In the genomic region with DNA sequence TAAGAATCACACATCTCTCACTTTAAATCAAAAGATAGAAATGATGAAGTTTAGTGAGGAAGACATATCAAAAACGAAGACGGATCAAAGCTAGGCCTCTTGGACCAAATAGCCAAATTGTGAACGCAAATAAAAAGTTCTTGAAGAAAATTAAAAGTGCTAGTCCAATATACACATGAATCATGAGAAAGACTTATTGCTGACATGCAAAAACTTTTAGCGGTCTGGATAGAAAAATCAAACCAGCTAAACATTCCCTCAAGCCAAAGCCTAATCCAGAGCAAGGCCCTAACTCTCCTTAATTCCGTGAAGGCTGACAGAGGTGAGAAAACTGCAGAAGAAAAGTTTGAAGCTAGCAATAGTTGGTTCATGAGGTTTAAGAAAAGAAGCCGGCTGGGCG, we compare ENCODE assay signal across 23 cellular contexts.
DNase-seq lines count a peak whose midpoint lies in the region; ATAC-seq, FAIRE-seq and TF ChIP-seq lines count a peak whose summit lies in the region.
"Had no signal": no experiment of that assay in that cellular context is flagged by ENCODE, and none has a peak within 500 bp of the region (broad histone marks: within the 10 kb centered on the region; RNA-seq: fewer than 3 reads in every experiment).

No MANE protein-coding gene starts in this region.

- peaks cover 6% of the 10 kb centered on the region for H3K27me3 Mint-ChIP-seq in activated T-helper 1 cell treated with anti-CD3 and anti-CD28 coated beads, Interleukin-12 subunit alpha, Interleukin-12 subunit beta, Interleukin-2, Interleukin-4 antibody, amounts not matched to agents 30 ng/mL and 10 ng/mL and 1 ng/mL, durations not matched to agents 14 hours and 24 hours and 36 hours (ENCODE audit: insufficient read depth)
- H3K27me3 Mint-ChIP-seq: B cell; CD4-positive, alpha-beta T cell had no signal

- H3K9me3 ChIP-seq in HepG2 (ENCODE audit: low read length), result no peaks in the 10 kb centered on the region
- H3K9me3 ChIP-seq in right lobe of liver, result no peaks in the 10 kb centered on the region
- no peaks in the 10 kb centered on the region for H3K9me3 ChIP-seq in IMR-90 (ENCODE audit: control insufficient read depth, insufficient read depth, low read length)
- H3K9me3 ChIP-seq in K562 (replicated peaks; ENCODE audit: control insufficient read depth, insufficient read depth, low read depth, low read length), result no peaks in the 10 kb centered on the region
- H3K9me3 ChIP-seq: Caco-2 had no signal

- in situ Hi-C loops in HepG2 (cut with HindIII; ENCODE audit: extremely low pct_ligation_motif_present, low pct_unique_long_range_greater_than_20kb) (no loop called here), IMR-90 (cut with MboI; ENCODE audit: low sequenced_read_pairs) (no loop called here), K562 (cut with MboI) (no loop called here)

- no peak for TF ChIP-seq RAD21 in HepG2 (CRISPR knock-in tag; IDR thresholded peaks at IDR 0.05)
- no peak for TF ChIP-seq RAD21 in IMR-90 (IDR thresholded peaks at IDR 0.05; ENCODE audit: low read length)
- TF ChIP-seq RAD21 in K562 (CRISPR knock-in tag; conservative IDR thresholded peaks at IDR 0.05 in 1 of 2, IDR thresholded peaks at IDR 0.05 in 1 of 2), result no peak

- no peaks in the 10 kb centered on the region for H3K79me1 ChIP-seq in IMR-90 (ENCODE audit: low read depth in 1 of 2, low read length in 2 of 2)

- no peak overlapping the region for H3K18ac ChIP-seq in IMR-90 (ENCODE audit: low read depth, low read length)

- no peak overlapping the region for H2BK20ac ChIP-seq in IMR-90 (ENCODE audit: low read depth, low read length)

- no peaks in the 10 kb centered on the region for H3K4me1 Mint-ChIP-seq in activated T-helper 1 cell treated with anti-CD3 and anti-CD28 coated beads, Interleukin-12 subunit alpha, Interleukin-12 subunit beta, Interleukin-2, Interleukin-4 antibody, amounts not matched to agents 30 ng/mL and 10 ng/mL and 1 ng/mL, durations not matched to agents 14 hours and 24 hours and 36 hours (ENCODE audit: low read depth)
- H3K4me1 Mint-ChIP-seq: B cell had no signal

- no peak overlapping the region for H2BK120ac ChIP-seq in IMR-90 (ENCODE audit: low read depth, low read length)

- H3K4me3 Mint-ChIP-seq in activated T-helper 1 cell treated with anti-CD3 and anti-CD28 coated beads, Interleukin-12 subunit alpha, Interleukin-12 subunit beta, Interleukin-2, Interleukin-4 antibody, amounts not matched to agents 30 ng/mL and 10 ng/mL and 1 ng/mL, durations not matched to agents 14 hours and 24 hours and 36 hours, result no peak overlapping the region
- H3K4me3 Mint-ChIP-seq: B cell; CD4-positive, alpha-beta T cell; CD8-positive, alpha-beta T cell had no signal

- intact Hi-C loops in HepG2 (cut with micrococcal nuclease; ENCODE audit: unreplicated experiment), result no loop called here
- intact Hi-C loops in right lobe of liver (cut with DNase I), result no loop called here
- intact Hi-C loops in IMR-90 (cut with micrococcal nuclease), result no loop called here
- intact Hi-C loops in K562 (cut with micrococcal nuclease), result no loop called here
- intact Hi-C loops in activated T-helper 1 cell treated with anti-CD3 and anti-CD28 coated beads, Interleukin-12 subunit alpha, Interleukin-12 subunit beta, Interleukin-2, Interleukin-4 antibody, amounts not matched to agents 30 ng/mL and 10 ng/mL and 1 ng/mL, durations not matched to agents 14 hours and 24 hours and 36 hours (cut with micrococcal nuclease), result loop anchor here (10.0 kb wide), 1 partner anchor 111 kb away; no protein-coding TSS in a partner anchor

- no peak overlapping the region for H2AK5ac ChIP-seq in IMR-90 (ENCODE audit: low read depth, low read length)

- no peak overlapping the region for H3K27ac Mint-ChIP-seq in activated T-helper 1 cell treated with anti-CD3 and anti-CD28 coated beads, Interleukin-12 subunit alpha, Interleukin-12 subunit beta, Interleukin-2, Interleukin-4 antibody, amounts not matched to agents 30 ng/mL and 10 ng/mL and 1 ng/mL, durations not matched to agents 14 hours and 24 hours and 36 hours
- H3K27ac Mint-ChIP-seq: B cell; CD4-positive, alpha-beta T cell; CD8-positive, alpha-beta T cell had no signal

- no peak overlapping the region for H3K27ac ChIP-seq in HepG2 (ENCODE audit: extremely low read length, insufficient read depth, low read length)
- H3K27ac ChIP-seq in right lobe of liver, result no peak overlapping the region
- no peak overlapping the region for H3K27ac ChIP-seq in IMR-90 (ENCODE audit: insufficient read depth, low read length)
- H3K27ac ChIP-seq in K562 (ENCODE audit: extremely low read depth, low read depth, low read length), result no peak overlapping the region
- H3K27ac ChIP-seq: BLaER1 treated with 17β-estradiol and CSF1 and Interleukin-3, amounts not matched to agents 10 nM and 100 nM; C4-2B had no signal

- H3K27me3 ChIP-seq in HepG2 (ENCODE audit: control insufficient read depth in 1 of 2, insufficient read depth in 2 of 2, low read length in 2 of 2) (0 out of 5 replicates have a peak, but pooled peaks cover 0 to 10% of the 10 kb centered on the region in 2 experiments), right lobe of liver (no peaks in the 10 kb centered on the region), IMR-90 (ENCODE audit: control insufficient read depth, insufficient read depth, low read length) (no peaks in the 10 kb centered on the region), K562 (ENCODE audit: control insufficient read depth in 2 of 2, insufficient read depth in 2 of 2, low read length in 2 of 2) (peaks cover 3 to 10% of the 10 kb centered on the region in 2 experiments; a peak in 3 of 5 replicates)
- H3K27me3 ChIP-seq: BLaER1 treated with 17β-estradiol and CSF1 and Interleukin-3, amounts not matched to agents 10 nM and 100 nM had no signal

- no peak overlapping the region for H2BK15ac ChIP-seq in IMR-90 (ENCODE audit: low read depth, low read length)

- H2BK5ac ChIP-seq in IMR-90 (ENCODE audit: low read depth, low read length, poor library complexity, severe bottlenecking), result no peak overlapping the region

- H3K36me3 Mint-ChIP-seq in activated T-helper 1 cell treated with anti-CD3 and anti-CD28 coated beads, Interleukin-12 subunit alpha, Interleukin-12 subunit beta, Interleukin-2, Interleukin-4 antibody, amounts not matched to agents 30 ng/mL and 10 ng/mL and 1 ng/mL, durations not matched to agents 14 hours and 24 hours and 36 hours (ENCODE audit: low read depth), result no peaks in the 10 kb centered on the region
- H3K36me3 Mint-ChIP-seq: CD8-positive, alpha-beta T cell had no signal

- no peak for TF ChIP-seq CTCF in HepG2 (CRISPR knock-in tag; IDR thresholded peaks at IDR 0.05)
- no peak for TF ChIP-seq CTCF in right lobe of liver (IDR thresholded peaks at IDR 0.05)
- no peak for TF ChIP-seq CTCF in IMR-90 (conservative IDR thresholded peaks at IDR 0.05; ENCODE audit: low read depth, low read length)
- TF ChIP-seq CTCF in K562 (IDR thresholded peaks at IDR 0.05 in 2 of 3, conservative IDR thresholded peaks at IDR 0.05 in 1 of 3; ENCODE audit: insufficient read depth in 2 of 3, low read depth in 1 of 3, low read length in 3 of 3), result no peak

- H4K5ac ChIP-seq in IMR-90 (ENCODE audit: low read depth, low read length), result no peak overlapping the region

- no peak overlapping the region for H4K91ac ChIP-seq in IMR-90 (ENCODE audit: insufficient read depth, low read depth, low read length)

- no peaks in the 10 kb centered on the region for H3K9me1 ChIP-seq in IMR-90 (ENCODE audit: insufficient read depth, low read length)
- no peaks in the 10 kb centered on the region for H3K9me1 ChIP-seq in K562 (ENCODE audit: control insufficient read depth, insufficient read depth, low read length)

- WGBS in HepG2 (ENCODE audit: low lambda C conversion rate), result 61% methylated on average over 7 of the region's 7 CpGs
- WGBS in right lobe of liver (ENCODE audit: insufficient coverage, low coverage, low lambda C conversion rate, missing lambda C conversion rate), result 82% methylated on average over 6 of the region's 7 CpGs
- WGBS in IMR-90 (ENCODE audit: extremely low coverage in 2 of 2, insufficient read length in 1 of 2), 2 experiments, result no CpG with 5 or more reads among the region's 7 CpGs
- 2% methylated on average over 7 of the region's 7 CpGs for WGBS in K562 (ENCODE audit: insufficient coverage, low coverage, missing lambda C conversion rate)

- DNase-seq in HepG2 (ENCODE audit: low spot score), result no peak
- no peak for DNase-seq in right lobe of liver
- no peak for DNase-seq in IMR-90
- no peak for DNase-seq in K562 (ENCODE audit: extremely low read depth in 1 of 4, low spot score in 3 of 4)
- no peak for DNase-seq in activated T-helper 1 cell treated with anti-CD3 and anti-CD28 coated beads, Interleukin-12 subunit alpha, Interleukin-12 subunit beta, Interleukin-2, Interleukin-4 antibody, amounts not matched to agents 30 ng/mL and 10 ng/mL and 1 ng/mL, durations not matched to agents 14 hours and 24 hours and 36 hours (ENCODE audit: low spot score)
- DNase-seq in anterior cingulate cortex (lab: John Stamatoyannopoulos, UW), result no peak
- DNase-seq in NCI-H524 (lab: John Stamatoyannopoulos, UW), result no peak
- DNase-seq: 8988T; AML-193; Caco-2; Calu3; CD4-positive, alpha-beta T cell; CD8-positive, alpha-beta T cell; DMS79 treated with DMSO at 0.1 percent for 48 hours; GF-D8 had no signal

- no peak overlapping the region for H4K8ac ChIP-seq in IMR-90 (ENCODE audit: low read depth in 2 of 2, low read length in 2 of 2)

- dilution Hi-C loops in IMR-90 (cut with HindIII; ENCODE audit: low sequenced_read_pairs, unreplicated experiment), result no loop called here

- no peak for TF ChIP-seq POLR2A in HepG2 (IDR thresholded peaks at IDR 0.05; ENCODE audit: insufficient read depth in 1 of 2, low read depth in 2 of 2, low read length in 2 of 2)
- no peak for TF ChIP-seq POLR2A in right lobe of liver (IDR thresholded peaks at IDR 0.05)
- no peak for TF ChIP-seq POLR2A in IMR-90 (IDR thresholded peaks at IDR 0.05; ENCODE audit: low read depth, low read length)
- TF ChIP-seq POLR2A in K562 (conservative IDR thresholded peaks at IDR 0.05), result no peak

- ATAC-seq in HepG2 (no peak), right lobe of liver (no peak), IMR-90 (ENCODE audit: low read depth) (no peak), K562 (no peak)
- ATAC-seq: CD8-positive, alpha-beta T cell had no signal

- H2AFZ ChIP-seq in HepG2 (ENCODE audit: low read length) (no peak overlapping the region), IMR-90 (replicated peaks; ENCODE audit: low read length, poor library complexity) (no peak overlapping the region), K562 (ENCODE audit: low read depth, low read length) (no peak overlapping the region)

- H3K4ac ChIP-seq in IMR-90 (ENCODE audit: low read depth, low read length), result no peak overlapping the region

- no peak for TF ChIP-seq EP300 in HepG2 (IDR thresholded peaks at IDR 0.05; ENCODE audit: low read depth in 2 of 2, low read length in 2 of 2)
- no peak for TF ChIP-seq EP300 in HepG2 (CRISPR knock-in tag; IDR thresholded peaks at IDR 0.05; ENCODE audit: borderline replicate concordance)
- TF ChIP-seq EP300 in K562 (IDR thresholded peaks at IDR 0.05; ENCODE audit: low read length), result no peak

- H3K23ac ChIP-seq in IMR-90 (ENCODE audit: low read depth, low read length), result no peak overlapping the region

- H3K36me3 ChIP-seq in HepG2 (replicated peaks in 1 of 2; ENCODE audit: control insufficient read depth in 1 of 2, insufficient read depth in 2 of 2, low read length in 2 of 2) (no peaks in the 10 kb centered on the region), right lobe of liver (no peaks in the 10 kb centered on the region), IMR-90 (ENCODE audit: control insufficient read depth, insufficient read depth, low read length) (no peaks in the 10 kb centered on the region), K562 (ENCODE audit: control insufficient read depth, insufficient read depth, low read length) (no peaks in the 10 kb centered on the region)
- H3K36me3 ChIP-seq: BLaER1 treated with 17β-estradiol and CSF1 and Interleukin-3, amounts not matched to agents 10 nM and 100 nM had no signal

- H3K79me2 ChIP-seq in HepG2 (ENCODE audit: insufficient read depth, low read length) (no peaks in the 10 kb centered on the region), K562 (ENCODE audit: control insufficient read depth, insufficient read depth, low read length) (no peaks in the 10 kb centered on the region)

- H3K4me3 ChIP-seq in HepG2 (replicated peaks in 1 of 3; ENCODE audit: insufficient read depth in 1 of 3, low read depth in 2 of 3, low read length in 3 of 3) (no peak overlapping the region), right lobe of liver (no peak overlapping the region), IMR-90 (ENCODE audit: insufficient read depth, low read depth, low read length) (no peak overlapping the region), K562 (no peak overlapping the region)
- H3K4me3 ChIP-seq: BLaER1 treated with 17β-estradiol and CSF1 and Interleukin-3, amounts not matched to agents 10 nM and 100 nM had no signal

- H3K9ac ChIP-seq in HepG2 (ENCODE audit: insufficient read depth, low read depth, low read length) (no peak overlapping the region), IMR-90 (ENCODE audit: low read depth, low read length) (no peak overlapping the region), K562 (ENCODE audit: insufficient read depth in 1 of 2, low read depth in 2 of 2, low read length in 2 of 2) (no peak overlapping the region)
- H3K9ac ChIP-seq: BLaER1 treated with 17β-estradiol and CSF1 and Interleukin-3, amounts not matched to agents 10 nM and 100 nM had no signal

- no peaks in the 10 kb centered on the region for H3K4me1 ChIP-seq in HepG2 (ENCODE audit: insufficient read depth, low read length)
- H3K4me1 ChIP-seq in right lobe of liver, result no peaks in the 10 kb centered on the region
- H3K4me1 ChIP-seq in IMR-90 (ENCODE audit: control insufficient read depth, insufficient read depth, low read length), result no peaks in the 10 kb centered on the region
- H3K4me1 ChIP-seq in K562 (replicated peaks in 1 of 2; ENCODE audit: control insufficient read depth in 2 of 2, insufficient read depth in 2 of 2, low read length in 2 of 2), result 0 out of 5 replicates have a peak, but pooled peaks cover 0 to 2% of the 10 kb centered on the region in 2 experiments
- H3K4me1 ChIP-seq: BLaER1 treated with 17β-estradiol and CSF1 and Interleukin-3, amounts not matched to agents 10 nM and 100 nM; Caco-2 had no signal

- H3K4me2 ChIP-seq in HepG2 (ENCODE audit: low read depth, low read length) (no peak overlapping the region), IMR-90 (ENCODE audit: low read depth, low read length) (no peak overlapping the region), K562 (ENCODE audit: insufficient read depth, low read length) (no peak overlapping the region)
- H3K4me2 ChIP-seq: BLaER1 treated with 17β-estradiol and CSF1 and Interleukin-3, amounts not matched to agents 10 nM and 100 nM had no signal

- no peak overlapping the region for H3K14ac ChIP-seq in IMR-90 (replicated peaks; ENCODE audit: low read depth, low read length)

- CTCF ChIA-PET in HepG2 (lab: Yijun Ruan, JAX; ENCODE audit: low intra/inter-chr PET ratio, low total read pairs), result no interaction called here
- CTCF ChIA-PET in IMR-90 (lab: Yijun Ruan, JAX), result no interaction called here
- CTCF ChIA-PET in K562 (lab: Yijun Ruan, JAX; ENCODE audit: low intra/inter-chr PET ratio), result no interaction called here

- POLR2A ChIA-PET in HepG2 (lab: Yijun Ruan, JAX) (no interaction called here), IMR-90 (lab: Charles Lee; ENCODE audit: unreplicated experiment) (no interaction called here), K562 (lab: Yijun Ruan, JAX) (no interaction called here)

- no peak overlapping the region for H2AK9ac ChIP-seq in IMR-90 (replicated peaks; ENCODE audit: low read depth, low read length, poor library complexity)

- BruUV-seq in HepG2 (replicated peaks; lab: Mats Ljungman, UMichigan) (no TSS peak), IMR-90 (replicated peaks; lab: Mats Ljungman, UMichigan) (no TSS peak), K562 (replicated peaks; lab: Mats Ljungman, UMichigan) (no TSS peak)

- FAIRE-seq in HepG2 (lab: Jason Lieb, UNC) (no peak), K562 (lab: Jason Lieb, UNC) (no peak)
- FAIRE-seq: A204.1, D721Med, G401.6, GM12891, GM19239 had no signal

- H3K56ac ChIP-seq in IMR-90 (ENCODE audit: extremely low read depth, insufficient read depth, low read length), result no peak overlapping the region

- H4K20me1 ChIP-seq in HepG2 (ENCODE audit: insufficient read depth, low read length) (no peaks in the 10 kb centered on the region), IMR-90 (ENCODE audit: insufficient read depth, low read length) (no peaks in the 10 kb centered on the region), K562 (replicated peaks; ENCODE audit: control insufficient read depth, insufficient read depth, low read length) (no peaks in the 10 kb centered on the region)
- H4K20me1 ChIP-seq: BLaER1 treated with 17β-estradiol and CSF1 and Interleukin-3, amounts not matched to agents 10 nM and 100 nM had no signal

- H3K9me3 Mint-ChIP-seq in activated T-helper 1 cell treated with anti-CD3 and anti-CD28 coated beads, Interleukin-12 subunit alpha, Interleukin-12 subunit beta, Interleukin-2, Interleukin-4 antibody, amounts not matched to agents 30 ng/mL and 10 ng/mL and 1 ng/mL, durations not matched to agents 14 hours and 24 hours and 36 hours, result peaks cover 8% of the 10 kb centered on the region
- H3K9me3 Mint-ChIP-seq: CD4-positive, alpha-beta T cell; CD8-positive, alpha-beta T cell had no signal

Comparison
In these comparisons a context has a peak if more than half of its experiments do, and no peak if none do; other contexts are left out.
1. Of the 241 proteins assayed by ChIP-seq in both HepG2 and K562: peak only in HepG2: MAFF and MAFK; only in K562: MAFG; in both: none; in neither: 238.